20 cellular contexts compared by ENCODE assay signal in the genomic region with DNA sequence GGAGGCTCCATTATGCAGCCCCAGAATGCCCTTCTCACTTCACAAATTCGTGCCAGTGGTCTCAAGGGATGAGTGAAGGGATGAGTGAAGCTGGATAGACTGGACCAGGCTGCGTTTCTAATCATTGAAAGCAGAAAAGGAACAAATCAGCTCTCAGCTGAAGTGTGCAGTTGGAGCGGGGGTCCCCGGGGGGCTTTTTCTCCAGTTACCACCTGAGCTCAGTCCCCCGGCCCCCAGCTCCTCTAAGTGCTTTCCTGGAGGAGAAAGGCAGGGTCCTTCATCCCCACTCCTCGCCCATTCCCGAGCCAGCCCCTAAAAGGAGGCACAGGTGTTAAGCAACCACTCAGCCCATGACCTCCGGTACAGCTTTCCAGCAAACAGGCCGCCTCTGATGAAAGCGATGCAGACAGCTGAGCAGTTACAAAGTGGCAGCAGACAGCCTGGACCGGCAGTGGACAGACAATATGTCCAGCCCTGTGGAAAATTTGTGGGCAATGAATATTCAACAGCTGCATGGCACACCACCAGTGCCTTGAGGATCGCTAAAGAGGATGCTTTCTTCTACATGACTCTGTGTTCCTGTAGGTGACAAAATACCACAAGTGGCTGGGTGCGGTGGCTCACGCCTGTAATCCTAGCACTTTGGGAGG.
A peak's percentile ranks its signal among the peaks of the same experiment; 100 is the strongest.
DNase-seq lines count a peak whose midpoint lies in the region; ATAC-seq and TF ChIP-seq lines count a peak whose summit lies in the region.
"Had no signal": no experiment of that assay in that cellular context is flagged by ENCODE, and none has a peak within 500 bp of the region (broad histone marks: within the 10 kb centered on the region; RNA-seq: fewer than 3 reads in every experiment).

No MANE protein-coding gene starts in this region.

- no peak overlapping the region for H2AFZ ChIP-seq in neuronal stem cell (ENCODE audit: low read length)

- H3K9me3 ChIP-seq in neuronal stem cell (replicated peaks in 1 of 2; ENCODE audit: control insufficient read depth in 2 of 2, insufficient read depth in 1 of 2, low read depth in 1 of 2, low read length in 2 of 2) = no peaks in the 10 kb centered on the region

- peak overlapping the region; percentile 56 for H4K91ac ChIP-seq in neuronal stem cell (ENCODE audit: low read depth, low read length, poor library complexity)

- CTCF ChIA-PET in MCF 10A (lab: Yijun Ruan, JAX) = no interaction called here

- no peaks in the 10 kb centered on the region for H3K79me1 ChIP-seq in neuronal stem cell (ENCODE audit: low read depth, low read length)

- no peak overlapping the region for H2BK15ac ChIP-seq in neuronal stem cell (ENCODE audit: low read length)

- no peak overlapping the region for H2BK12ac ChIP-seq in neuronal stem cell (ENCODE audit: low read length)

- H3K27me3 Mint-ChIP-seq in activated CD4-positive, alpha-beta T cell treated with anti-CD3 and anti-CD28 coated beads, Interleukin-2, amount 10 ng/mL, durations not matched to agents 24 days and 14 days = no peaks in the 10 kb centered on the region
- no peaks in the 10 kb centered on the region for H3K27me3 Mint-ChIP-seq in effector memory CD8-positive, alpha-beta T cell
- peaks cover 3% of the 10 kb centered on the region for H3K27me3 Mint-ChIP-seq in mesothelial cell of epicardium (ENCODE audit: low read depth)
- H3K27me3 Mint-ChIP-seq in MCF 10A (ENCODE audit: insufficient read depth, unreplicated experiment) = peaks cover 25% of the 10 kb centered on the region

- no peaks in the 10 kb centered on the region for H3K36me3 Mint-ChIP-seq in activated CD4-positive, alpha-beta T cell treated with anti-CD3 and anti-CD28 coated beads, Interleukin-2, amount 10 ng/mL, durations not matched to agents 24 days and 14 days (ENCODE audit: low read depth)
- H3K36me3 Mint-ChIP-seq in effector memory CD8-positive, alpha-beta T cell (ENCODE audit: insufficient read depth) = no peaks in the 10 kb centered on the region
- no peaks in the 10 kb centered on the region for H3K36me3 Mint-ChIP-seq in mesothelial cell of epicardium
- H3K36me3 Mint-ChIP-seq in MCF 10A (ENCODE audit: insufficient read depth, unreplicated experiment) = no peaks in the 10 kb centered on the region

- no peak overlapping the region for H3K23ac ChIP-seq in neuronal stem cell (ENCODE audit: low read depth, low read length, poor library complexity)

- peak; percentile 43 for ATAC-seq in effector memory CD8-positive, alpha-beta T cell (replicated peaks)
- ATAC-seq: K562 had no signal

- intact Hi-C loops in activated CD4-positive, alpha-beta T cell treated with anti-CD3 and anti-CD28 coated beads, Interleukin-2, amount 10 ng/mL, durations not matched to agents 24 days and 14 days (cut with micrococcal nuclease) = no loop called here
- intact Hi-C loops in MCF 10A (cut with micrococcal nuclease) = no loop called here

- no peaks in the 10 kb centered on the region for H3K9me3 Mint-ChIP-seq in activated CD4-positive, alpha-beta T cell treated with anti-CD3 and anti-CD28 coated beads, Interleukin-2, amount 10 ng/mL, durations not matched to agents 24 days and 14 days
- no peaks in the 10 kb centered on the region for H3K9me3 Mint-ChIP-seq in effector memory CD8-positive, alpha-beta T cell
- peaks cover 7% of the 10 kb centered on the region for H3K9me3 Mint-ChIP-seq in mesothelial cell of epicardium
- H3K9me3 Mint-ChIP-seq in MCF 10A (ENCODE audit: unreplicated experiment) = no peaks in the 10 kb centered on the region

- peaks cover 16% of the 10 kb centered on the region for H3K4me1 Mint-ChIP-seq in activated CD4-positive, alpha-beta T cell treated with anti-CD3 and anti-CD28 coated beads, Interleukin-2, amount 10 ng/mL, durations not matched to agents 24 days and 14 days
- peaks cover 26 to 31% of the 10 kb centered on the region in 2 donors for H3K4me1 Mint-ChIP-seq in effector memory CD8-positive, alpha-beta T cell (ENCODE audit: low read depth in 2 of 2)
- peaks cover 2% of the 10 kb centered on the region for H3K4me1 Mint-ChIP-seq in mesothelial cell of epicardium
- no peaks in the 10 kb centered on the region for H3K4me1 Mint-ChIP-seq in MCF 10A (ENCODE audit: insufficient read depth, unreplicated experiment)

- no peak for TF ChIP-seq CTCF in mesothelial cell of epicardium (IDR thresholded peaks at IDR 0.05; ENCODE audit: unreplicated experiment)
- TF ChIP-seq CTCF in MCF 10A (IDR thresholded peaks at IDR 0.05; ENCODE audit: unreplicated experiment) = no peak

- H3K4me3 Mint-ChIP-seq in activated CD4-positive, alpha-beta T cell treated with anti-CD3 and anti-CD28 coated beads, Interleukin-2, amount 10 ng/mL, durations not matched to agents 24 days and 14 days = no peak overlapping the region
- H3K4me3 Mint-ChIP-seq in effector memory CD8-positive, alpha-beta T cell = peak overlapping the region in 1 of 2 donors; percentile 18
- no peak overlapping the region for H3K4me3 Mint-ChIP-seq in mesothelial cell of epicardium
- H3K4me3 Mint-ChIP-seq in MCF 10A (ENCODE audit: unreplicated experiment) = no peak overlapping the region

- no peak overlapping the region for H3K18ac ChIP-seq in neuronal stem cell (ENCODE audit: low read length)

- no peaks in the 10 kb centered on the region for H3K36me3 ChIP-seq in neuronal stem cell (replicated peaks in 1 of 2; ENCODE audit: control insufficient read depth in 2 of 2, insufficient read depth in 2 of 2, low read length in 2 of 2)
- H3K36me3 ChIP-seq: BLaER1 had no signal

- no peak overlapping the region for H3K27ac ChIP-seq in neuronal stem cell (replicated peaks; ENCODE audit: low read length)
- H3K27ac ChIP-seq: 22Rv1, BLaER1 had no signal

- no peak for DNase-seq in activated CD4-positive, alpha-beta T cell treated with anti-CD3 and anti-CD28 coated beads, Interleukin-2, amount 10 ng/mL, durations not matched to agents 24 days and 14 days
- no peak for DNase-seq in activated CD4-positive, alpha-beta T cell treated with anti-CD3 and anti-CD28 coated beads for 4 hours
- DNase-seq in M059J (ENCODE audit: low read depth) (peak; percentile 14), neuronal stem cell (ENCODE audit: low spot score) (no peak), GM03348 (ENCODE audit: low spot score) (no peak), mesothelial cell of epicardium (ENCODE audit: low spot score in 2 of 2, unreplicated experiment in 2 of 2) (no peak), MCF 10A (ENCODE audit: unreplicated experiment) (no peak)
- DNase-seq in effector memory CD8-positive, alpha-beta T cell = no peak
- DNase-seq: COR-L47, DMS153, GOT3, NCI-H1436, NCI-H2029, NCI-H2171 treated with DMSO at 0.1 percent for 48 hours, NCI-H446 treated with DMSO at 0.1 percent for 48 hours, NCI-H748 treated with DMSO at 0.1 percent for 48 hours, RPMI8226 had no signal

- H2BK5ac ChIP-seq in neuronal stem cell (ENCODE audit: low read length) = no peak overlapping the region

- H3K4ac ChIP-seq in neuronal stem cell (ENCODE audit: low read length) = no peak overlapping the region

- H2BK120ac ChIP-seq in neuronal stem cell (ENCODE audit: low read depth, low read length) = no peak overlapping the region

- BruUV-seq in MCF 10A (replicated peaks; lab: Mats Ljungman, UMichigan) = no TSS peak

- no CpG with 5 or more reads among the region's 14 CpGs for WGBS in neuronal stem cell (ENCODE audit: extremely low coverage in 2 of 2, insufficient read length in 2 of 2, insufficient replicate concordance in 1 of 2), 2 donors

- H3K4me3 ChIP-seq in neuronal stem cell (ENCODE audit: low read length in 2 of 2) = no peak overlapping the region
- H3K4me3 ChIP-seq: BLaER1, K562 had no signal

- H3K27ac Mint-ChIP-seq in activated CD4-positive, alpha-beta T cell treated with anti-CD3 and anti-CD28 coated beads, Interleukin-2, amount 10 ng/mL, durations not matched to agents 24 days and 14 days = peak overlapping the region; percentile 43
- H3K27ac Mint-ChIP-seq in effector memory CD8-positive, alpha-beta T cell = peak overlapping the region; percentile 39 to 41
- no peak overlapping the region for H3K27ac Mint-ChIP-seq in mesothelial cell of epicardium
- H3K27ac Mint-ChIP-seq in MCF 10A (ENCODE audit: low read depth, unreplicated experiment) = no peak overlapping the region

- H3K9ac ChIP-seq in neuronal stem cell (ENCODE audit: low read depth, low read length, poor library complexity) = no peak overlapping the region
- H3K9ac ChIP-seq: BLaER1 had no signal

- H4K8ac ChIP-seq in neuronal stem cell (ENCODE audit: low read depth, low read length) = no peak overlapping the region

- no peak overlapping the region for H3K4me2 ChIP-seq in neuronal stem cell (ENCODE audit: insufficient read depth, low read length, poor library complexity, severe bottlenecking)
- H3K4me2 ChIP-seq: BLaER1 had no signal

- no peak overlapping the region for H2AK5ac ChIP-seq in neuronal stem cell (ENCODE audit: low read depth, low read length)

- H3K27me3 ChIP-seq in neuronal stem cell (ENCODE audit: control insufficient read depth in 3 of 3, insufficient read depth in 3 of 3, low read depth in 1 of 3, low read length in 3 of 3) = peaks cover 0 to 9% (median 0%) of the 10 kb centered on the region in 3 experiments
- H3K27me3 ChIP-seq: BLaER1 had no signal

- H3K4me1 ChIP-seq in neuronal stem cell (ENCODE audit: control insufficient read depth in 2 of 2, insufficient read depth in 1 of 2, low read depth in 1 of 2, low read length in 2 of 2) = peaks cover 2 to 7% of the 10 kb centered on the region in 2 donors

- POLR2A ChIA-PET in MCF 10A (lab: Yijun Ruan, JAX) = interaction anchor here (0.8 kb wide), 1 partner anchor 106 kb away, joined by 4 read pairs; no protein-coding TSS in a partner anchor

- H3K14ac ChIP-seq in neuronal stem cell (ENCODE audit: low read length) = no peak overlapping the region

Comparison
In these comparisons a context has a peak if more than half of its experiments do, and no peak if none do; other contexts are left out.
1. H3K27ac Mint-ChIP-seq: peak in activated CD4-positive, alpha-beta T cell treated with anti-CD3 and anti-CD28 coated beads, Interleukin-2, amount 10 ng/mL, durations not matched to agents 24 days and 14 days (single experiment) and effector memory CD8-positive, alpha-beta T cell (2 of 2); none in mesothelial cell of epicardium (single experiment) and MCF 10A (single experiment).